ENCODE assay signal across 8 cellular contexts in the genomic region with DNA sequence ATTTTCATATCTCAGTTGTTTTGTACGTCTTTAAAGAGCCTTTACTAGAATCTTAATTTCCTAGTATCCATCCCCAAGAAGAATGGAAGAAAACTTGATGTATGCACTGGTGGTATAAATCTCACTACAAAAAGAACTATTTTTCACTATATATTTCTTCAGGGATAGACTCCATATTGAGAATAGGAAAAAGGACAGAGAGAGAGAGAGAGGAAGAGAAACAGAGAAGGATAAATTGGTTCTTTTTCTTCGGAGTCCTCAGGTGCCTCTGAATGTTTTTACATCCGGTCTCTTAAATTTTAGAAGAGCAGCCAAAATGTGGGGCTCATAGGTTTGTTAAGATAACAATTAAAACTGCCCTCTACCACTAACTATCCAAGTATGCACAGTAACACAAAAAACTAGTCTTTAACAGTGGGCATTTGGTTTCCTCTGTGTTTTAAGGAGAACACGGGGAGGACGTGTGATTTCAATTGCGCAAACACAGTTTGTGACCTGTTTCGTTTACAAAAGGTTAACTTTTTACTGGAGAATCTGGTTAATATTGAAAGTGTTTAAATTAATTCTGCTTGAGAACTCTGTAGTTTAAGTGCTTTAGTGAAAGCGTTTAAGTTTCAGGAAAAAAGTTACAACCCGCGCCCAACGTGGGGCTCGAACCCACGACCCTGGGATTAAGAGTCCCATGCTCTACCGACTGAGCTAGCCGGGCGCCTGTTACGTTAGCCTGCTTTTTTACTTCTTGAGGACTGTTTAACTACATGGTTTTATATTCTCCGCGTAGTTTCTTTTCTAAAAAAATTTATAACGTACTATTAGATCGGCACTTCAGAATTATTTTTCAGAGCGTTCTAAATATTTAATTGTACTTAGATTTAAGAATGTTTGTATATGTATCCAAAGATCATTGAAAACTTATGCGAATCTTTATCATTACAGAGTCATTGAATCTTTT. TPM values are rescaled to one million over a fixed set of nuclear protein-coding genes. Genes with fewer than 3 reads are reported as not detected.
A peak's percentile ranks its signal among the peaks of the same experiment; 100 is the strongest.
DNase-seq lines count a peak whose midpoint lies in the region; ATAC-seq and TF ChIP-seq lines count a peak whose summit lies in the region.

No MANE protein-coding gene starts in this region.

- H3K4me3 ChIP-seq in ovary (peak overlapping the region; percentile 59), testis (peak overlapping the region; percentile 57 to 70)

- WGBS in ovary, 3 donors: 1% methylated on average over 23 of the region's 23 CpGs
- WGBS in testis, 2 donors: 1 to 2% methylated on average over 23 of the region's 23 CpGs

- TF ChIP-seq POLR2A in ovary (IDR thresholded peaks at IDR 0.05) (peak; percentile 28), testis (IDR thresholded peaks at IDR 0.05) (no peak)

- no peak for TF ChIP-seq CTCF in ovary (IDR thresholded peaks at IDR 0.05)
- no peak for TF ChIP-seq CTCF in testis (IDR thresholded peaks at IDR 0.05)

- no peaks in the 10 kb centered on the region for H3K27me3 Mint-ChIP-seq in activated naive CD4-positive, alpha-beta T cell treated with anti-CD3 and anti-CD28 coated beads for 36 hours (ENCODE audit: low read depth)

- DNase-seq in G401 (ENCODE audit: low spot score): peak; percentile 84
- DNase-seq in Kasumi-1 (lab: John Stamatoyannopoulos, UW): peak; percentile 49 to 57
- peak; percentile 69 for DNase-seq in SK-MEL-5 (ENCODE audit: low read depth, low spot score)
- DNase-seq in activated naive CD4-positive, alpha-beta T cell treated with anti-CD3 and anti-CD28 coated beads for 36 hours: peak; percentile 88
- DNase-seq in glomerular visceral epithelial cell (ENCODE audit: extremely low spot score): peak; percentile 84
- peak; percentile 66 to 86 (median 83) for DNase-seq in ovary
- peak; percentile 87 for DNase-seq in testis

- H3K27me3 ChIP-seq in ovary (no peaks in the 10 kb centered on the region), testis (no peaks in the 10 kb centered on the region)

- no peak overlapping the region for H3K27ac Mint-ChIP-seq in activated naive CD4-positive, alpha-beta T cell treated with anti-CD3 and anti-CD28 coated beads for 36 hours

- no peaks in the 10 kb centered on the region for H3K36me3 Mint-ChIP-seq in activated naive CD4-positive, alpha-beta T cell treated with anti-CD3 and anti-CD28 coated beads for 36 hours (ENCODE audit: low read depth)

- H3K9me3 ChIP-seq in ovary (no peaks in the 10 kb centered on the region), testis (no peaks in the 10 kb centered on the region)

- no peaks in the 10 kb centered on the region for H3K9me3 Mint-ChIP-seq in activated naive CD4-positive, alpha-beta T cell treated with anti-CD3 and anti-CD28 coated beads for 36 hours

- H3K4me3 Mint-ChIP-seq in activated naive CD4-positive, alpha-beta T cell treated with anti-CD3 and anti-CD28 coated beads for 36 hours: no peak overlapping the region

- in situ Hi-C loops in G401 (cut with HindIII; ENCODE audit: low sequenced_read_pairs): no loop called here
- in situ Hi-C loops in SK-MEL-5 (cut with HindIII; ENCODE audit: low pct_unique_long_range_greater_than_20kb, low sequenced_read_pairs): no loop called here

- ATAC-seq in GM19328 (IDR thresholded peaks at IDR 0.05; ENCODE audit: unreplicated experiment): no peak

- H3K4me1 ChIP-seq in ovary (ENCODE audit: insufficient read depth): peaks cover 3% of the 10 kb centered on the region
- H3K4me1 ChIP-seq in testis: no peaks in the 10 kb centered on the region

- H3K36me3 ChIP-seq in ovary (no peaks in the 10 kb centered on the region), testis (ENCODE audit: low read depth, missing control alignments) (no peaks in the 10 kb centered on the region)

- intact Hi-C loops in activated naive CD4-positive, alpha-beta T cell treated with anti-CD3 and anti-CD28 coated beads for 36 hours (cut with micrococcal nuclease): loop anchor here (1.0 to 10.0 kb wide), 7 partner anchors 40 to 975 kb away; a partner anchor contains a TSS
- intact Hi-C loops in ovary (cut with DNase I): loop anchor here in 2 of 4 donors (2.0 to 5.0 kb wide), 3 partner anchors 39 to 188 kb away; a partner anchor contains a TSS
- intact Hi-C loops in testis (cut with DNase I; ENCODE audit: low total_unique reads): no loop called here

- no peak for TF ChIP-seq EP300 in ovary (IDR thresholded peaks at IDR 0.05)

- H3K27ac ChIP-seq in ovary (peak overlapping the region; percentile 58 to 74), testis (peak overlapping the region; percentile 53 to 94)

- H3K4me1 Mint-ChIP-seq in activated naive CD4-positive, alpha-beta T cell treated with anti-CD3 and anti-CD28 coated beads for 36 hours (ENCODE audit: low read depth): peaks cover 22% of the 10 kb centered on the region

- CTCF ChIA-PET in activated naive CD4-positive, alpha-beta T cell treated with anti-CD3 and anti-CD28 coated beads for 36 hours (lab: Charles Lee): interaction anchor here (1.2 kb wide), 1 partner anchor 24 kb away, joined by 4 read pairs; no protein-coding TSS in a partner anchor

RNA-seq across cellular contexts. Expression of a gene that starts 5.1 kb away (rescaled TPM):
- total RNA-seq in G401 (2014; rRNA removed; shearing (Covaris generic)): 208 and 305 TPM in 2 replicates
- 72.4 and 84.7 TPM in 2 replicates for total RNA-seq in SK-MEL-5 (2014; rRNA removed; shearing (Covaris generic))
- polyA plus RNA-seq in SK-MEL-5 (2015; cell fraction: cytosol; rRNA removed): 131 and 176 TPM in 2 replicates
- 83.3 and 87.8 TPM in 2 replicates for polyA plus RNA-seq in SK-MEL-5 (2015; cell fraction: nucleus; rRNA removed)
- total RNA-seq in activated naive CD4-positive, alpha-beta T cell treated with anti-CD3 and anti-CD28 coated beads for 36 hours: 100 to 1,000 TPM; 399 to 424 TPM
- total RNA-seq in ovary (100 to 1,000 TPM in 3 of 7 donors, 10 to 100 TPM in 4; 68.5 to 136 (median 93.4) TPM), testis (10 to 100 TPM; 87.6 to 88.7 TPM)
- polyA plus RNA-seq in ovary (10 to 100 TPM; 68.1 to 75.6 TPM), testis (ENCODE audit: insufficient read depth, low read depth, low replicate concordance) (84.0 TPM)

RNA-seq across cellular contexts. Expression of a gene that starts 39.6 kb away (rescaled TPM):
- total RNA-seq in G401 (2014; rRNA removed; shearing (Covaris generic)): 49.2 and 56.0 TPM in 2 replicates
- total RNA-seq in SK-MEL-5 (2014; rRNA removed; shearing (Covaris generic)): 72.9 and 79.4 TPM in 2 replicates
- 50.2 and 69.7 TPM in 2 replicates for polyA plus RNA-seq in SK-MEL-5 (2015; cell fraction: cytosol; rRNA removed)
- 32.6 and 39.7 TPM in 2 replicates for polyA plus RNA-seq in SK-MEL-5 (2015; cell fraction: nucleus; rRNA removed)
- total RNA-seq in activated naive CD4-positive, alpha-beta T cell treated with anti-CD3 and anti-CD28 coated beads for 36 hours: 10 to 100 TPM; 29.5 to 29.7 TPM
- 10 to 100 TPM; 54.1 to 87.3 (median 71.2) TPM for total RNA-seq in ovary
- 100 to 1,000 TPM in 1 of 2 donors, 10 to 100 TPM in 1; 80.1 to 105 TPM for polyA plus RNA-seq in ovary
- 10 to 100 TPM; 53.0 to 68.0 TPM for total RNA-seq in testis
- polyA plus RNA-seq in testis (ENCODE audit: insufficient read depth, low read depth, low replicate concordance): 87.2 TPM

RNA-seq across cellular contexts. Expression of a gene that starts 58.8 kb away (rescaled TPM):
- 6.9 and 8.5 TPM in 2 replicates for total RNA-seq in G401 (2014; rRNA removed; shearing (Covaris generic))
- 4.1 and 4.9 TPM in 2 replicates for total RNA-seq in SK-MEL-5 (2014; rRNA removed; shearing (Covaris generic))
- polyA plus RNA-seq in SK-MEL-5 (2015; cell fraction: cytosol; rRNA removed): 10.6 and 12.9 TPM in 2 replicates
- polyA plus RNA-seq in SK-MEL-5 (2015; cell fraction: nucleus; rRNA removed): 31.0 and 86.5 TPM in 2 replicates
- total RNA-seq in activated naive CD4-positive, alpha-beta T cell treated with anti-CD3 and anti-CD28 coated beads for 36 hours: 10 to 100 TPM; 18.9 to 20.4 TPM
- 10 to 100 TPM; 17.8 to 29.2 (median 25.8) TPM for total RNA-seq in ovary
- 10 to 100 TPM; 10.1 to 15.7 TPM for polyA plus RNA-seq in ovary
- 10 to 100 TPM; 26.9 to 29.3 TPM for total RNA-seq in testis
- polyA plus RNA-seq in testis (ENCODE audit: insufficient read depth, low read depth, low replicate concordance): 3.1 TPM
